In the genomic region with DNA sequence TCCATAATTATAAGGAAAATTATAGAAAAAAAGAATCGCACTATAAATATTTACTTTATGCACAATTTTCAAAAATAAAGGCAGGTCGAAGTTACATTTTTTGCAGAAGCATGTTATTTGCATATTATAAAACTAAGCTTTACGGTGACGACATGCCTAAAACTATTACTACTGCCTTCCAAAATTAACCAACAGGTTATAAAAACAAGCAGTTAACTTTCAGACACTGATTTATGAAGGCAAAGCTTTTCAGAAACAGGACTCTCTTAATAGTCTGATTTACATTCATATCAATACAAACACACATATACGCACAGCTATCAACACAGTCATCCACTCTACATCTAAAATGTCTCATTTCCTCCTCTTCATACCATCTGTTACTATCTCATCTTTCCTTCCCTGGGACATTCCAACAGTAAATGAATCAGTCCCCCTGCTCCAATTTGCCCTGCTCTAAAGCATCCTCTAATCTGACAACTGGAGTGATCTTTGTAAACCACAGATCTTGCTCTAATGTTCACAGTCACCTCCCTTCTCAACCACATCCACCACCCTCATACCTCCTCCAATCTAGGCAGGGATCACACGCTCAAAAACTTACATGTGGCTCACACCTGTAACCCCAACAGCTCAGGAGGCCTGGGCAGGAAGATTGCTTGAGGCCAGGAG, we compare ENCODE assay signal across 1 cellular context.
TF ChIP-seq lines count a peak whose summit lies in the region.

No MANE protein-coding gene starts in this region.

TF ChIP-seq in GM12878, 131 proteins besides CTCF, POLR2A, EP300 and RAD21 (continued from another document):
- TF ChIP-seq BCL11A (IDR thresholded peaks at IDR 0.05; ENCODE audit: low read depth, low read length) (peak; percentile 29; the same call in 1 of the 2 replicates), MTA3 (IDR thresholded peaks at IDR 0.05; ENCODE audit: borderline replicate concordance, low read length) (0 out of 2 replicates have a peak, but pooled peaks have one; percentile 39), EED (IDR thresholded peaks at IDR 0.05; ENCODE audit: low read depth) (peak; percentile 95), ETV6 (conservative IDR thresholded peaks at IDR 0.05 in 1 of 2, IDR thresholded peaks at IDR 0.05 in 1 of 2; ENCODE audit: borderline replicate concordance in 1 of 2, low read depth in 1 of 2) (peak in 1 of 2 experiments; percentile 74; a peak in 1 of 4 replicates), CREB1 (IDR thresholded peaks at IDR 0.05; ENCODE audit: low read depth) (peak; percentile 52; the same call in 1 of the 2 replicates), TAF1 (IDR thresholded peaks at IDR 0.05; ENCODE audit: borderline replicate concordance, low read depth, low read length) (no peak), IKZF2 (IDR thresholded peaks at IDR 0.05) (peak in 1 of 2 experiments; percentile 26; a peak in 1 of 4 replicates), CBX5 (IDR thresholded peaks at IDR 0.05; ENCODE audit: low read depth) (peak; percentile 76; the same call in 1 of the 2 replicates), ZSCAN29 (IDR thresholded peaks at IDR 0.05) (no peak), JUNB (IDR thresholded peaks at IDR 0.05) (peak; percentile 73), ZNF592 (IDR thresholded peaks at IDR 0.05) (no peak), MXI1 (IDR thresholded peaks at IDR 0.05; ENCODE audit: low read depth, low read length) (no peak), LARP7 (IDR thresholded peaks at IDR 0.05) (no peak), NFIC (IDR thresholded peaks at IDR 0.05; ENCODE audit: low read depth, low read length) (peak; percentile 82), TCF3 (IDR thresholded peaks at IDR 0.05; ENCODE audit: borderline replicate concordance, insufficient read depth, low read depth, low read length) (no peak)
- TF ChIP-seq, protein P1, sequence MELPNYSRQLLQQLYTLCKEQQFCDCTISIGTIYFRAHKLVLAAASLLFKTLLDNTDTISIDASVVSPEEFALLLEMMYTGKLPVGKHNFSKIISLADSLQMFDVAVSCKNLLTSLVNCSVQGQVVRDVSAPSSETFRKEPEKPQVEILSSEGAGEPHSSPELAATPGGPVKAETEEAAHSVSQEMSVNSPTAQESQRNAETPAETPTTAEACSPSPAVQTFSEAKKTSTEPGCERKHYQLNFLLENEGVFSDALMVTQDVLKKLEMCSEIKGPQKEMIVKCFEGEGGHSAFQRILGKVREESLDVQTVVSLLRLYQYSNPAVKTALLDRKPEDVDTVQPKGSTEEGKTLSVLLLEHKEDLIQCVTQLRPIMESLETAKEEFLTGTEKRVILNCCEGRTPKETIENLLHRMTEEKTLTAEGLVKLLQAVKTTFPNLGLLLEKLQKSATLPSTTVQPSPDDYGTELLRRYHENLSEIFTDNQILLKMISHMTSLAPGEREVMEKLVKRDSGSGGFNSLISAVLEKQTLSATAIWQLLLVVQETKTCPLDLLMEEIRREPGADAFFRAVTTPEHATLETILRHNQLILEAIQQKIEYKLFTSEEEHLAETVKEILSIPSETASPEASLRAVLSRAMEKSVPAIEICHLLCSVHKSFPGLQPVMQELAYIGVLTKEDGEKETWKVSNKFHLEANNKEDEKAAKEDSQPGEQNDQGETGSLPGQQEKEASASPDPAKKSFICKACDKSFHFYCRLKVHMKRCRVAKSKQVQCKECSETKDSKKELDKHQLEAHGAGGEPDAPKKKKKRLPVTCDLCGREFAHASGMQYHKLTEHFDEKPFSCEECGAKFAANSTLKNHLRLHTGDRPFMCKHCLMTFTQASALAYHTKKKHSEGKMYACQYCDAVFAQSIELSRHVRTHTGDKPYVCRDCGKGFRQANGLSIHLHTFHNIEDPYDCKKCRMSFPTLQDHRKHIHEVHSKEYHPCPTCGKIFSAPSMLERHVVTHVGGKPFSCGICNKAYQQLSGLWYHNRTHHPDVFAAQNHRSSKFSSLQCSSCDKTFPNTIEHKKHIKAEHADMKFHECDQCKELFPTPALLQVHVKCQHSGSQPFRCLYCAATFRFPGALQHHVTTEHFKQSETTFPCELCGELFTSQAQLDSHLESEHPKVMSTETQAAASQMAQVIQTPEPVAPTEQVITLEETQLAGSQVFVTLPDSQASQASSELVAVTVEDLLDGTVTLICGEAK (IDR thresholded peaks at IDR 0.05; ENCODE audit: borderline replicate concordance) = no peak
